1 cellular context compared by ENCODE assay signal in genomic region chr1:241871031-241871430, GRCh38.
TF ChIP-seq lines count a peak whose summit lies in the region.

No MANE protein-coding gene starts in this region.

TF ChIP-seq in HepG2, 621 proteins besides CTCF, POLR2A, EP300 and RAD21:
- no peak for TF ChIP-seq HCFC1 (IDR thresholded peaks at IDR 0.05; ENCODE audit: low read depth, low read length)
- peak; percentile 84 to 93 for TF ChIP-seq MAFK (conservative IDR thresholded peaks at IDR 0.05 in 1 of 2, IDR thresholded peaks at IDR 0.05 in 1 of 2; ENCODE audit: low read length in 2 of 2)
- peak; percentile 89 for TF ChIP-seq MAFF (IDR thresholded peaks at IDR 0.05; ENCODE audit: low read depth, low read length)
